In genomic region chr1:222617367-222617951, GRCh38 we compare ENCODE assay signal across 8 cellular contexts. TPM values are rescaled to one million over a fixed set of nuclear protein-coding genes. Genes with fewer than 3 reads are reported as not detected.
DNase-seq lines count a peak whose midpoint lies in the region; ATAC-seq and TF ChIP-seq lines count a peak whose summit lies in the region.

No MANE protein-coding gene starts in this region.

- peak overlapping the region; percentile 48 for H3K4me3 ChIP-seq in MG63
- H3K4me3 ChIP-seq in fibroblast of villous mesenchyme (ENCODE audit: low read depth, low read length) = peak overlapping the region; percentile 67

- no peaks in the 10 kb centered on the region for H3K36me3 Mint-ChIP-seq in neural crest cell (ENCODE audit: low read depth)

- H3K27ac Mint-ChIP-seq in neural crest cell (ENCODE audit: unreplicated experiment) = no peak overlapping the region
- peak overlapping the region; percentile 87 to 97 for H3K27ac Mint-ChIP-seq in stimulated activated naive CD8-positive, alpha-beta T cell treated with anti-CD3 and anti-CD28 coated beads, Interleukin-15, amount 100 ng/mL, for 72 hours

- H3K27me3 ChIP-seq in MG63 = peaks cover 13% of the 10 kb centered on the region

- DNase-seq in ELR (ENCODE audit: low read depth) (peak; percentile 99), HCEC 1CT (peak; percentile 96), MG63 (peak; percentile 94), SHP77 (lab: John Stamatoyannopoulos, UW) (peak; percentile 95 to 97), activated gamma-delta T cell (lab: John Stamatoyannopoulos, UW) (peak; percentile 96), fibroblast of villous mesenchyme (ENCODE audit: low read depth) (peak; percentile 98), neural crest cell (ENCODE audit: low read depth, low spot score) (peak; percentile 83)
- peak; percentile 87 to 92 for DNase-seq in stimulated activated naive CD8-positive, alpha-beta T cell treated with anti-CD3 and anti-CD28 coated beads, Interleukin-15, amount 100 ng/mL, for 72 hours

- ATAC-seq in stimulated activated naive CD8-positive, alpha-beta T cell treated with anti-CD3 and anti-CD28 coated beads, Interleukin-15, amount 100 ng/mL, for 72 hours = peak; percentile 95

- H3K4me1 Mint-ChIP-seq in neural crest cell = peaks cover 20% of the 10 kb centered on the region
- H3K4me1 Mint-ChIP-seq in stimulated activated naive CD8-positive, alpha-beta T cell treated with anti-CD3 and anti-CD28 coated beads, Interleukin-15, amount 100 ng/mL, for 72 hours = peaks cover 35% of the 10 kb centered on the region

- H3K4me3 Mint-ChIP-seq in neural crest cell = peak overlapping the region; percentile 90
- peak overlapping the region; percentile 81 to 92 for H3K4me3 Mint-ChIP-seq in stimulated activated naive CD8-positive, alpha-beta T cell treated with anti-CD3 and anti-CD28 coated beads, Interleukin-15, amount 100 ng/mL, for 72 hours

- H3K9me3 Mint-ChIP-seq in neural crest cell = no peaks in the 10 kb centered on the region
- no peaks in the 10 kb centered on the region for H3K9me3 Mint-ChIP-seq in stimulated activated naive CD8-positive, alpha-beta T cell treated with anti-CD3 and anti-CD28 coated beads, Interleukin-15, amount 100 ng/mL, for 72 hours

- TF ChIP-seq CTCF in fibroblast of villous mesenchyme (IDR thresholded peaks at IDR 0.05; ENCODE audit: insufficient read depth, low read depth, low read length) (no peak), neural crest cell (conservative IDR thresholded peaks at IDR 0.05) (no peak)

- H3K9me3 ChIP-seq in MG63 = no peaks in the 10 kb centered on the region

- H3K36me3 ChIP-seq in MG63 = 0 out of 2 replicates have a peak, but pooled peaks cover 4% of the 10 kb centered on the region

- H3K27me3 Mint-ChIP-seq in neural crest cell (ENCODE audit: low read depth) = peaks cover 43% of the 10 kb centered on the region
- H3K27me3 Mint-ChIP-seq in stimulated activated naive CD8-positive, alpha-beta T cell treated with anti-CD3 and anti-CD28 coated beads, Interleukin-15, amount 100 ng/mL, for 72 hours = peaks cover 38% of the 10 kb centered on the region

RNA-seq across cellular contexts. Expression of gene MIA3, which starts 0.4 kb away (rescaled TPM):
- total RNA-seq in MG63 (2014; rRNA removed; shearing (Covaris generic); ENCODE audit: low replicate concordance) = 18.2 and 22.4 TPM in 2 replicates
- total RNA-seq in fibroblast of villous mesenchyme (44.5 and 54.0 TPM in 2 replicates), neural crest cell (56.5 and 57.5 TPM in 2 replicates)

RNA-seq across cellular contexts. Expression of gene TAF1A, which starts 27.7 kb away (rescaled TPM):
- total RNA-seq in MG63 (2014; rRNA removed; shearing (Covaris generic); ENCODE audit: low replicate concordance) = 9.7 and 17.2 TPM in 2 replicates
- total RNA-seq in fibroblast of villous mesenchyme = 7.1 and 15.5 TPM in 2 replicates
- total RNA-seq in neural crest cell = 19.7 and 22.7 TPM in 2 replicates

Comparison
In these comparisons a context has a peak if more than half of its experiments do, and no peak if none do; other contexts are left out.
1. Peak in every context shown above with its lines: DNase-seq, ATAC-seq and H3K4me3 ChIP-seq.